8 cellular contexts compared by ENCODE assay signal in the genomic region with DNA sequence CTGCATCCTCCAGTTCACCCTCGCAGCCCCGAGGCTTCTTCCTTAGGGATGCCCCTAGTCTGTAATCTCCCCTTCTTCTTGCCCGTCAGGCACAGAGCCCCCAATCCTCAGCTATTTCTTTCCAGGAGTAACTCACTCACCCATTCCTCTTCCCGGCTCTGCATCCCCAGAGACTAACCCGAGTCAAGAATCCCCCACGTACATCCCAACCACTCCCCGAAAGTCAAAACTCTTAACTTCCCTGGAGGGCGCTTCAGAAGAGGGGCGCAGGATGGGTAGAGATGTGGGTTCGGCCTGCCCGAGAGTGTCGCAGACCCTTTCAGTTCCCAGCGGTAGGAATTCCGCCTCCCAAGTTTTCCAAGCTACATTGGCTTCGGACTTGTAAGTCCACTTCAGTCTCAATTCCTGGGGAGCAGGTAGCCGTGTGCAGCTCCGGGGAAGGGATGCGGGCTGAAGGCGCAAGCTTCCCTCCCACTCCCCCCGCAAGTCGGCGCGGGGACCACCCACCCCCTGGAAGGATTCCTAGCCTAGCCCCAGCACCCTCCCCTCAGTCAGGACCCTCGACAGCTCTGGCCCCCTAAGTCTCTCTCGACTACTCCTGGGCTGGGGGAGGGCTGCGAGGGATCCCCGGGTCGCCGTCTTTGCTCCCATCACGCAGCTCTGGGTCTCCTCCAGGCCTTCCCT. TPM values are rescaled to one million over a fixed set of nuclear protein-coding genes. Genes with fewer than 3 reads are reported as not detected.
DNase-seq lines count a peak whose midpoint lies in the region; ATAC-seq and TF ChIP-seq lines count a peak whose summit lies in the region.

No MANE protein-coding gene starts in this region.

- H3K4me1 ChIP-seq in OCI-LY3 (ENCODE audit: low read length), result peaks cover 21% of the 10 kb centered on the region

- no peak overlapping the region; the same call in 1 of the 2 replicates for H3K9ac ChIP-seq in OCI-LY3 (ENCODE audit: low read length)

- peaks cover 90% of the 10 kb centered on the region for H3K27me3 Mint-ChIP-seq in neural crest cell (ENCODE audit: low read depth)

- H3K27ac ChIP-seq in OCI-LY3 (ENCODE audit: low read length), result no peak overlapping the region

- no peaks in the 10 kb centered on the region for H3K79me2 ChIP-seq in OCI-LY3 (ENCODE audit: low read length)

- ATAC-seq in GM18907 (IDR thresholded peaks at IDR 0.05; ENCODE audit: unreplicated experiment), result no peak
- ATAC-seq in GM19467 (IDR thresholded peaks at IDR 0.05; ENCODE audit: unreplicated experiment), result no peak
- no peak for ATAC-seq in HG03432 (IDR thresholded peaks at IDR 0.05; ENCODE audit: unreplicated experiment)

- TF ChIP-seq CTCF in OCI-LY3 (IDR thresholded peaks at IDR 0.05; ENCODE audit: low read depth, low read length), result no peak
- no peak for TF ChIP-seq CTCF in epithelial cell of esophagus (IDR thresholded peaks at IDR 0.05; ENCODE audit: insufficient read depth, low read depth, low read length, missing control alignments)
- TF ChIP-seq CTCF in neural crest cell (conservative IDR thresholded peaks at IDR 0.05), result peak; percentile 6

- peak overlapping the region; percentile 97 for H2AFZ ChIP-seq in OCI-LY3 (ENCODE audit: low read depth, low read length)

- no peaks in the 10 kb centered on the region for H3K9me3 Mint-ChIP-seq in neural crest cell

- H3K4me3 ChIP-seq in OCI-LY3 (ENCODE audit: low read length) (peak overlapping the region; percentile 78), epithelial cell of esophagus (ENCODE audit: low read length) (peak overlapping the region; percentile 43)

- H3K27me3 ChIP-seq in OCI-LY3 (ENCODE audit: low read depth, low read length), result peaks cover 44% of the 10 kb centered on the region

- peak overlapping the region; percentile 95 for H3K4me2 ChIP-seq in OCI-LY3 (ENCODE audit: low read length)

- peak overlapping the region; percentile 93 for H3K4me3 Mint-ChIP-seq in neural crest cell

- H3K9me3 ChIP-seq in OCI-LY3 (ENCODE audit: insufficient read depth, low read length), result no peaks in the 10 kb centered on the region

- H3K27ac Mint-ChIP-seq in neural crest cell (ENCODE audit: unreplicated experiment), result no peak overlapping the region

- peaks cover 26% of the 10 kb centered on the region for H3K4me1 Mint-ChIP-seq in neural crest cell

- DNase-seq in ELF-1 (ENCODE audit: low read depth, low spot score) (peak; percentile 59), epithelial cell of esophagus (ENCODE audit: low read depth) (peak; percentile 39), neural crest cell (ENCODE audit: low read depth, low spot score) (peak; percentile 9)
- no peak for DNase-seq in stimulated activated CD4-positive, alpha-beta T cell treated with anti-CD3 and anti-CD28 coated beads, Interleukin-4, amount 100 ng/mL, for 4 hours

- H4K20me1 ChIP-seq in OCI-LY3 (ENCODE audit: insufficient read depth, low read length), result no peaks in the 10 kb centered on the region

- H3K36me3 Mint-ChIP-seq in neural crest cell (ENCODE audit: low read depth), result no peaks in the 10 kb centered on the region

- H3K36me3 ChIP-seq in OCI-LY3 (replicated peaks; ENCODE audit: low read depth, low read length), result no peaks in the 10 kb centered on the region

RNA-seq across cellular contexts. Expression of a gene that starts 0.9 kb away (rescaled TPM):
- total RNA-seq in neural crest cell, result 0.07 and 0.20 TPM in 2 replicates

Comparison
In these comparisons a context has a peak if more than half of its experiments do, and no peak if none do; other contexts are left out.
1. DNase-seq: peak in ELF-1 (single experiment), epithelial cell of esophagus (single experiment) and neural crest cell (single experiment); none in stimulated activated CD4-positive, alpha-beta T cell treated with anti-CD3 and anti-CD28 coated beads, Interleukin-4, amount 100 ng/mL, for 4 hours (0 of 2).